26 cellular contexts compared by ENCODE assay signal in genomic region chr21:21309510-21309909, GRCh38.
"Had no signal": no experiment of that assay in that cellular context is flagged by ENCODE, and none has a peak within 500 bp of the region (broad histone marks: within the 10 kb centered on the region; RNA-seq: fewer than 3 reads in every experiment).

No MANE protein-coding gene starts in this region.

- H3K4me3 ChIP-seq: heart left ventricle, left ventricle myocardium inferior, lung, ovary, right atrium auricular region, right lobe of liver, smooth muscle cell, stomach, suprapubic skin, thoracic aorta, tibial artery, upper lobe of right lung had no signal

- H3K27ac ChIP-seq: heart left ventricle, left ventricle myocardium inferior, ovary, right atrium auricular region, right lobe of liver, stomach, suprapubic skin, thoracic aorta, tibial artery, upper lobe of right lung had no signal

- H3K4me2 ChIP-seq: smooth muscle cell had no signal

- H3K27me3 ChIP-seq: heart left ventricle, ovary, right atrium auricular region, right lobe of liver, stomach, suprapubic skin, tibial artery, upper lobe of right lung had no signal

- H3K4me1 ChIP-seq: heart left ventricle, left ventricle myocardium inferior, right atrium auricular region, right lobe of liver, stomach, suprapubic skin, tibial artery, upper lobe of right lung had no signal

- DNase-seq: heart left ventricle; hypothalamus; immature natural killer cell; kidney; left colon; left ventricle myocardium inferior; mesendoderm; naive thymus-derived CD4-positive, alpha-beta T cell; ovary; right lobe of liver; stimulated activated CD4-positive, alpha-beta T cell treated with anti-CD3 and anti-CD28 coated beads, Interleukin-1b, Interleukin-23, amount 100 ng/mL, for 48 hours; stimulated activated CD4-positive, alpha-beta T cell treated with anti-CD3 and anti-CD28 coated beads, Interleukin-2, amount 100 ng/mL, for 48 hours; stimulated activated CD4-positive, alpha-beta T cell treated with anti-CD3 and anti-CD28 coated beads, Interleukin-4, amount 100 ng/mL, for 4 hours; stimulated activated CD8-positive, alpha-beta memory T cell treated with anti-CD3 and anti-CD28 coated beads, Interleukin-4, amount 100 ng/mL, for 48 hours; stimulated activated naive B cell treated with anti-CD40 and anti-IgM and Interleukin-4, amounts not matched to agents 10 μg/mL and 1 μg/mL and 100 μg/mL, for 72 hours; stimulated activated naive CD8-positive, alpha-beta T cell treated with anti-CD3 and anti-CD28 coated beads, Interleukin-15, Interleukin-2, amounts not matched to agents 100 U/mL and 50 U/mL, for 24 hours; stomach; tibial artery; trophoblast cell; upper lobe of right lung had no signal

- H3K9me3 ChIP-seq: left ventricle myocardium inferior, ovary, right atrium auricular region, right lobe of liver, stomach, suprapubic skin, thoracic aorta, tibial artery, upper lobe of right lung had no signal

- H3K36me3 ChIP-seq: heart left ventricle, left ventricle myocardium inferior, ovary, right atrium auricular region, right lobe of liver, stomach, suprapubic skin, thoracic aorta, tibial artery, upper lobe of right lung had no signal

- ATAC-seq: heart left ventricle; left colon; naive thymus-derived CD4-positive, alpha-beta T cell; natural killer cell treated with Interleukin-12 subunit alpha and Interleukin-12 subunit beta and Interleukin-15 and Interleukin-18, amount 100 ng/mL, for 72 hours; stimulated activated naive B cell treated with anti-CD40 and anti-IgM and Interleukin-4, amounts not matched to agents 10 μg/mL and 1 μg/mL and 100 μg/mL, for 72 hours; stimulated activated naive CD8-positive, alpha-beta T cell treated with anti-CD3 and anti-CD28 coated beads, Interleukin-15, Interleukin-2, amounts not matched to agents 100 U/mL and 50 U/mL, for 24 hours; upper lobe of right lung had no signal
